Comparison of ENCODE assay signal across 26 cellular contexts in genomic region chr4:83810428-83810827, GRCh38.
"Had no signal": no experiment of that assay in that cellular context is flagged by ENCODE, and none has a peak within 500 bp of the region (broad histone marks: within the 10 kb centered on the region; RNA-seq: fewer than 3 reads in every experiment).

No MANE protein-coding gene starts in this region.

- H3K4me3 ChIP-seq: ascending aorta, gastrocnemius medialis, ovary, prostate gland, thyroid gland, upper lobe of right lung had no signal

- H3K9me3 Mint-ChIP-seq: activated B cell treated with CpG ODN at 0.5 μM for 24 hours; activated naive CD4-positive, alpha-beta T cell treated with anti-CD3 and anti-CD28 coated beads, Interleukin-2, amount 50 U/mL, for 72 hours; activated T-cell treated with anti-CD3 and anti-CD28 coated beads, Interleukin-2, amount 50 U/mL, for 24 hours; activated T-helper 17 cell treated with anti-CD3 and anti-CD28 coated beads, Interleukin-2, amount 50 U/mL, for 72 hours; dendritic cell treated with granulocyte-macrophage colony-stimulating factor and Interleukin-4, amounts not matched to agents 40 ng/mL and 50 ng/mL, for 4 days had no signal

- H3K27ac Mint-ChIP-seq: activated B cell treated with CpG ODN at 0.5 μM for 24 hours; activated CD4-positive, alpha-beta T cell treated with anti-CD3 and anti-CD28 coated beads for 36 hours; activated naive CD4-positive, alpha-beta T cell treated with anti-CD3 and anti-CD28 coated beads, Interleukin-2, amount 50 U/mL, for 72 hours; activated T-cell treated with anti-CD3 and anti-CD28 coated beads, Interleukin-2, amount 50 U/mL, for 24 hours; activated T-helper 17 cell treated with anti-CD3 and anti-CD28 coated beads, Interleukin-2, amount 50 U/mL, for 72 hours; dendritic cell treated with granulocyte-macrophage colony-stimulating factor and Interleukin-4, amounts not matched to agents 40 ng/mL and 50 ng/mL, for 4 days; natural killer cell treated with Interleukin-12 subunit alpha and Interleukin-12 subunit beta and Interleukin-15 and Interleukin-18, amount 100 ng/mL, for 72 hours had no signal

- H3K36me3 Mint-ChIP-seq: activated naive CD4-positive, alpha-beta T cell treated with anti-CD3 and anti-CD28 coated beads, Interleukin-2, amount 50 U/mL, for 72 hours; natural killer cell treated with Interleukin-12 subunit alpha and Interleukin-12 subunit beta and Interleukin-15 and Interleukin-18, amount 100 ng/mL, for 72 hours had no signal

- H3K36me3 ChIP-seq: ascending aorta, gastrocnemius medialis, ovary, prostate gland, thyroid gland, upper lobe of right lung had no signal

- H3K27ac ChIP-seq: ascending aorta, gastrocnemius medialis, ovary, prostate gland, thyroid gland, upper lobe of right lung had no signal

- H3K27me3 Mint-ChIP-seq: activated B cell treated with CpG ODN at 0.5 μM for 24 hours; activated T-cell treated with anti-CD3 and anti-CD28 coated beads, Interleukin-2, amount 50 U/mL, for 24 hours; dendritic cell treated with granulocyte-macrophage colony-stimulating factor and Interleukin-4, amounts not matched to agents 40 ng/mL and 50 ng/mL, for 4 days; natural killer cell treated with Interleukin-12 subunit alpha and Interleukin-12 subunit beta and Interleukin-15 and Interleukin-18, amount 100 ng/mL, for 72 hours had no signal

- DNase-seq: activated B cell treated with CpG ODN at 0.5 μM for 24 hours; activated CD4-positive, alpha-beta T cell treated with anti-CD3 and anti-CD28 coated beads for 36 hours; activated CD4-positive, alpha-beta T cell treated with anti-CD3 and anti-CD28 coated beads, Interleukin-2, amount 50 U/mL, for 4 hours; activated CD8-positive, alpha-beta memory T cell treated with anti-CD3 and anti-CD28 coated beads for 24 hours; activated CD8-positive, alpha-beta memory T cell treated with anti-CD3 and anti-CD28 coated beads, Interleukin-2, amount 50 U/mL, for 4 hours; activated T-cell treated with anti-CD3 and anti-CD28 coated beads, Interleukin-2, amount 50 U/mL, for 24 hours; effector CD4-positive, alpha-beta T cell; gastrocnemius medialis; hypothalamus; left ventricle myocardium superior; mammary epithelial cell; midbrain; ovary; stimulated activated CD4-positive, alpha-beta T cell treated with anti-CD3 and anti-CD28 coated beads, Interleukin-12 subunit alpha, Interleukin-12 subunit beta, amount 100 ng/mL, for 4 hours; stimulated activated CD4-positive, alpha-beta T cell treated with anti-CD3 and anti-CD28 coated beads, Interleukin-4, amount 100 ng/mL, for 4 hours; stimulated activated naive CD8-positive, alpha-beta T cell treated with anti-CD3 and anti-CD28 coated beads, Interleukin-15, Interleukin-2, amounts not matched to agents 100 U/mL and 50 U/mL, for 24 hours; T-helper 9 cell; thyroid gland; upper lobe of right lung had no signal

- H3K4me1 ChIP-seq: ascending aorta, gastrocnemius medialis, prostate gland, thyroid gland, upper lobe of right lung had no signal

- H3K9me3 ChIP-seq: ascending aorta, gastrocnemius medialis, ovary, prostate gland, thyroid gland, upper lobe of right lung had no signal

- H3K4me1 Mint-ChIP-seq: activated B cell treated with CpG ODN at 0.5 μM for 24 hours; activated CD4-positive, alpha-beta T cell treated with anti-CD3 and anti-CD28 coated beads for 36 hours; activated T-helper 17 cell treated with anti-CD3 and anti-CD28 coated beads, Interleukin-2, amount 50 U/mL, for 72 hours had no signal

- H3K4me3 Mint-ChIP-seq: activated B cell treated with CpG ODN at 0.5 μM for 24 hours; activated CD4-positive, alpha-beta T cell treated with anti-CD3 and anti-CD28 coated beads for 36 hours; activated T-cell treated with anti-CD3 and anti-CD28 coated beads, Interleukin-2, amount 50 U/mL, for 24 hours; activated T-helper 17 cell treated with anti-CD3 and anti-CD28 coated beads, Interleukin-2, amount 50 U/mL, for 72 hours; dendritic cell treated with granulocyte-macrophage colony-stimulating factor and Interleukin-4, amounts not matched to agents 40 ng/mL and 50 ng/mL, for 4 days; natural killer cell treated with Interleukin-12 subunit alpha and Interleukin-12 subunit beta and Interleukin-15 and Interleukin-18, amount 100 ng/mL, for 72 hours had no signal

- FAIRE-seq: endometrium had no signal

- ATAC-seq: activated CD4-positive, alpha-beta T cell treated with anti-CD3 and anti-CD28 coated beads for 36 hours; activated naive CD4-positive, alpha-beta T cell treated with anti-CD3 and anti-CD28 coated beads, Interleukin-2, amount 50 U/mL, for 72 hours; activated T-helper 17 cell treated with anti-CD3 and anti-CD28 coated beads, Interleukin-2, amount 50 U/mL, for 72 hours; gastrocnemius medialis; left ventricle myocardium superior; natural killer cell treated with Interleukin-12 subunit alpha and Interleukin-12 subunit beta and Interleukin-15 and Interleukin-18, amount 100 ng/mL, for 72 hours; stimulated activated naive CD8-positive, alpha-beta T cell treated with anti-CD3 and anti-CD28 coated beads, Interleukin-15, Interleukin-2, amounts not matched to agents 100 U/mL and 50 U/mL, for 24 hours; upper lobe of right lung had no signal

- H3K27me3 ChIP-seq: ascending aorta, gastrocnemius medialis, ovary, thyroid gland, upper lobe of right lung had no signal
